In genomic region chr13:99307648-99308339, GRCh38 we compare ENCODE assay signal across 9 cellular contexts. TPM values are rescaled to one million over a fixed set of nuclear protein-coding genes. Genes with fewer than 3 reads are reported as not detected.
DNase-seq lines count a peak whose midpoint lies in the region; ATAC-seq and TF ChIP-seq lines count a peak whose summit lies in the region.
"Had no signal": no experiment of that assay in that cellular context is flagged by ENCODE, and none has a peak within 500 bp of the region (broad histone marks: within the 10 kb centered on the region; RNA-seq: fewer than 3 reads in every experiment).

No MANE protein-coding gene starts in this region.

- H3K79me2 ChIP-seq in PC-9 (ENCODE audit: low read depth) = peaks cover 21% of the 10 kb centered on the region; the same call in 1 of the 2 replicates

- no peak overlapping the region for H3K4me3 ChIP-seq in PC-9

- H3K27ac Mint-ChIP-seq in activated naive CD8-positive, alpha-beta T cell treated with anti-CD3 and anti-CD28 coated beads, Interleukin-2, amount 50 U/mL, for 24 hours = peak overlapping the region; percentile 90
- H3K27ac Mint-ChIP-seq in stimulated activated naive B cell treated with anti-CD40 and anti-IgM and Interleukin-4, amounts not matched to agents 10 μg/mL and 1 μg/mL and 100 μg/mL, for 72 hours = peak overlapping the region; percentile 98
- no peak overlapping the region for H3K27ac Mint-ChIP-seq in glutamatergic neuron (ENCODE audit: unreplicated experiment)

- H3K9me3 Mint-ChIP-seq in activated naive CD8-positive, alpha-beta T cell treated with anti-CD3 and anti-CD28 coated beads, Interleukin-2, amount 50 U/mL, for 24 hours = no peaks in the 10 kb centered on the region
- H3K9me3 Mint-ChIP-seq in stimulated activated naive B cell treated with anti-CD40 and anti-IgM and Interleukin-4, amounts not matched to agents 10 μg/mL and 1 μg/mL and 100 μg/mL, for 72 hours = peaks cover 3 to 4% of the 10 kb centered on the region in 2 donors
- H3K9me3 Mint-ChIP-seq in glutamatergic neuron (ENCODE audit: unreplicated experiment) = peaks cover 7% of the 10 kb centered on the region
- H3K9me3 Mint-ChIP-seq: nephron had no signal

- peak overlapping the region; percentile 15 for H3K27ac ChIP-seq in PC-9

- H3K4me1 Mint-ChIP-seq in activated naive CD8-positive, alpha-beta T cell treated with anti-CD3 and anti-CD28 coated beads, Interleukin-2, amount 50 U/mL, for 24 hours = peaks cover 90% of the 10 kb centered on the region
- peaks cover 51 to 76% of the 10 kb centered on the region in 2 donors for H3K4me1 Mint-ChIP-seq in stimulated activated naive B cell treated with anti-CD40 and anti-IgM and Interleukin-4, amounts not matched to agents 10 μg/mL and 1 μg/mL and 100 μg/mL, for 72 hours
- peaks cover 9% of the 10 kb centered on the region for H3K4me1 Mint-ChIP-seq in glutamatergic neuron (ENCODE audit: low read depth, unreplicated experiment)

- POLR2A ChIA-PET in HEK293T (lab: Yijun Ruan, JAX) = no interaction called here
- POLR2A ChIA-PET in PC-9 (lab: Charles Lee; ENCODE audit: unreplicated experiment) = no interaction called here

- no peak overlapping the region for H3K4me2 ChIP-seq in PC-9

- no peaks in the 10 kb centered on the region for H3K9me2 ChIP-seq in PC-9 (ENCODE audit: insufficient read depth)

- H3K27me3 ChIP-seq in PC-9 (ENCODE audit: insufficient read depth, low read depth) = no peaks in the 10 kb centered on the region

- H3K36me3 Mint-ChIP-seq in activated naive CD8-positive, alpha-beta T cell treated with anti-CD3 and anti-CD28 coated beads, Interleukin-2, amount 50 U/mL, for 24 hours (ENCODE audit: low read depth) = peaks cover 58% of the 10 kb centered on the region
- peaks cover 54 to 76% of the 10 kb centered on the region in 2 donors for H3K36me3 Mint-ChIP-seq in stimulated activated naive B cell treated with anti-CD40 and anti-IgM and Interleukin-4, amounts not matched to agents 10 μg/mL and 1 μg/mL and 100 μg/mL, for 72 hours
- H3K36me3 Mint-ChIP-seq in glutamatergic neuron (ENCODE audit: unreplicated experiment) = no peaks in the 10 kb centered on the region

- DNase-seq in DMS53 (lab: John Stamatoyannopoulos, UW) = peak; percentile 79
- no peak for DNase-seq in HEK293T (ENCODE audit: extremely low spot score)
- no peak for DNase-seq in PC-9
- peak; percentile 70 for DNase-seq in activated naive CD8-positive, alpha-beta T cell treated with anti-CD3 and anti-CD28 coated beads, Interleukin-2, amount 50 U/mL, for 24 hours
- DNase-seq in left colon = peak in 1 of 2 donors; percentile 36
- peak; percentile 45 for DNase-seq in stimulated activated naive B cell treated with anti-CD40 and anti-IgM and Interleukin-4, amounts not matched to agents 10 μg/mL and 1 μg/mL and 100 μg/mL, for 72 hours
- DNase-seq in glutamatergic neuron = no peak

- intact Hi-C loops in PC-9 (cut with micrococcal nuclease; ENCODE audit: unreplicated experiment) (no loop called here), left colon (cut with DNase I, micrococcal nuclease) (no loop called here)

- H3K27me3 Mint-ChIP-seq in activated naive CD8-positive, alpha-beta T cell treated with anti-CD3 and anti-CD28 coated beads, Interleukin-2, amount 50 U/mL, for 24 hours = no peaks in the 10 kb centered on the region
- no peaks in the 10 kb centered on the region for H3K27me3 Mint-ChIP-seq in stimulated activated naive B cell treated with anti-CD40 and anti-IgM and Interleukin-4, amounts not matched to agents 10 μg/mL and 1 μg/mL and 100 μg/mL, for 72 hours
- H3K27me3 Mint-ChIP-seq in glutamatergic neuron (ENCODE audit: unreplicated experiment) = peaks cover 2% of the 10 kb centered on the region

- no peak overlapping the region for H2AFZ ChIP-seq in PC-9

- 0 out of 2 replicates have a peak, but pooled peaks cover 10% of the 10 kb centered on the region for H3K36me3 ChIP-seq in PC-9 (ENCODE audit: low read depth)

- no peaks in the 10 kb centered on the region for H3K4me1 ChIP-seq in PC-9 (replicated peaks; ENCODE audit: insufficient read depth)

- no peaks in the 10 kb centered on the region for H3K9me3 ChIP-seq in PC-9 (ENCODE audit: insufficient read depth, low read depth)

- BruUV-seq in PC-9 (replicated peaks; lab: Mats Ljungman, UMichigan) = no TSS peak

- no peak for TF ChIP-seq CTCF in PC-9 (conservative IDR thresholded peaks at IDR 0.05)
- TF ChIP-seq CTCF in glutamatergic neuron (IDR thresholded peaks at IDR 0.05; ENCODE audit: partially characterized antibody, unreplicated experiment) = no peak

- ATAC-seq in activated naive CD8-positive, alpha-beta T cell treated with anti-CD3 and anti-CD28 coated beads, Interleukin-2, amount 50 U/mL, for 24 hours = peak; percentile 87
- ATAC-seq in left colon (peak; percentile 24), HG03135 (IDR thresholded peaks at IDR 0.05; ENCODE audit: unreplicated experiment) (no peak)
- ATAC-seq in stimulated activated naive B cell treated with anti-CD40 and anti-IgM and Interleukin-4, amounts not matched to agents 10 μg/mL and 1 μg/mL and 100 μg/mL, for 72 hours (replicated peaks) = peak; percentile 42

- peaks cover 15% of the 10 kb centered on the region; the same call in 1 of the 2 replicates for H4K20me1 ChIP-seq in PC-9 (ENCODE audit: insufficient read depth)

- peak overlapping the region; percentile 89 for H3K4me3 Mint-ChIP-seq in activated naive CD8-positive, alpha-beta T cell treated with anti-CD3 and anti-CD28 coated beads, Interleukin-2, amount 50 U/mL, for 24 hours
- H3K4me3 Mint-ChIP-seq in stimulated activated naive B cell treated with anti-CD40 and anti-IgM and Interleukin-4, amounts not matched to agents 10 μg/mL and 1 μg/mL and 100 μg/mL, for 72 hours = peak overlapping the region; percentile 93 to 99
- no peak overlapping the region for H3K4me3 Mint-ChIP-seq in glutamatergic neuron (ENCODE audit: unreplicated experiment)
- H3K4me3 Mint-ChIP-seq: nephron had no signal

- CTCF ChIA-PET in HEK293T (lab: Yijun Ruan, JAX) (no interaction called here), PC-9 (lab: Charles Lee) (no interaction called here)

- H3F3A ChIP-seq in PC-9 (ENCODE audit: insufficient read depth, low read depth) = peaks cover 4% of the 10 kb centered on the region; the same call in 1 of the 2 replicates

TF ChIP-seq in HEK293T, 16 proteins besides CTCF, POLR2A, EP300 and RAD21:
- TF ChIP-seq ARNT (IDR thresholded peaks at IDR 0.05) = no peak
- peak; percentile 23; the same call in 1 of the 2 replicates for TF ChIP-seq PKNOX1 (IDR thresholded peaks at IDR 0.05)

RNA-seq across cellular contexts. Expression of gene GPR183, which starts 0.6 kb away (rescaled TPM):
- total RNA-seq in PC-9 (2021) (not detected in 2 replicates), left colon (1 to 10 TPM; 2.5 to 6.4 TPM), glutamatergic neuron (ENCODE audit: unreplicated experiment) (not detected)

RNA-seq across cellular contexts. Expression of gene GPR18, which starts 49.6 kb away (rescaled TPM):
- not detected in 2 replicates for total RNA-seq in PC-9 (2021)
- total RNA-seq in left colon = under 1 TPM in 1 of 2 donors, not detected in 1; 0.59 TPM
- total RNA-seq in glutamatergic neuron (ENCODE audit: unreplicated experiment) = not detected

Comparison
In these comparisons a context has a peak if more than half of its experiments do, and no peak if none do; other contexts are left out.
1. DNase-seq: peak in DMS53 (single experiment), activated naive CD8-positive, alpha-beta T cell treated with anti-CD3 and anti-CD28 coated beads, Interleukin-2, amount 50 U/mL, for 24 hours (single experiment) and stimulated activated naive B cell treated with anti-CD40 and anti-IgM and Interleukin-4, amounts not matched to agents 10 μg/mL and 1 μg/mL and 100 μg/mL, for 72 hours (single experiment); none in HEK293T (single experiment), PC-9 (0 of 2) and glutamatergic neuron (single experiment).